In the genomic region with DNA sequence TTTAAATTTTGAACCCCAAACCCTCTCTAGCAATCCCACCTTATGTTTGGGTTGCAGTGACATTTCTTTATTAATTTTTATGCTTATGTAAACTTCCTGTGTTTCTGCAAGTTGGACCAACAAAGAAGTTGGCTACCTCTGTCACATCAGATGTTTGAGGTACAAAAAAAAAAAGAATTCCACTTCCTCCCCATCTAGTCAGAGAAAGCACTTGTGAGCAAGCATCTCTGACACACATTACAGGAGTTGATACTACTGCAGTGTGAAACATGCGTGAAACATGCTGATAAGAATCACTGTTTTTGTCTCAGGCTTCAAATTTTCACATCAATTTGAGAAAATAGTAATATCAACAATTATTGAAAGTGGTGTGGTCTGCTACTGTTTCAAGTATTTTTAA, we compare ENCODE assay signal across 1 cellular context.
TF ChIP-seq lines count a peak whose summit lies in the region.

No MANE protein-coding gene starts in this region.

TF ChIP-seq in A549, 52 proteins besides CTCF, POLR2A, EP300 and RAD21 (continued from another document):
- TF ChIP-seq, protein P1, sequence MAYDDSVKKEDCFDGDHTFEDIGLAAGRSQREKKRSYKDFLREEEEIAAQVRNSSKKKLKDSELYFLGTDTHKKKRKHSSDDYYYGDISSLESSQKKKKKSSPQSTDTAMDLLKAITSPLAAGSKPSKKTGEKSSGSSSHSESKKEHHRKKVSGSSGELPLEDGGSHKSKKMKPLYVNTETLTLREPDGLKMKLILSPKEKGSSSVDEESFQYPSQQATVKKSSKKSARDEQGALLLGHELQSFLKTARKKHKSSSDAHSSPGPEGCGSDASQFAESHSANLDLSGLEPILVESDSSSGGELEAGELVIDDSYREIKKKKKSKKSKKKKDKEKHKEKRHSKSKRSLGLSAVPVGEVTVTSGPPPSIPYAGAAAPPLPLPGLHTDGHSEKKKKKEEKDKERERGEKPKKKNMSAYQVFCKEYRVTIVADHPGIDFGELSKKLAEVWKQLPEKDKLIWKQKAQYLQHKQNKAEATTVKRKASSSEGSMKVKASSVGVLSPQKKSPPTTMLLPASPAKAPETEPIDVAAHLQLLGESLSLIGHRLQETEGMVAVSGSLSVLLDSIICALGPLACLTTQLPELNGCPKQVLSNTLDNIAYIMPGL (CRISPR knock-in tag; IDR thresholded peaks at IDR 0.05; ENCODE audit: borderline replicate concordance): no peak
